Comparison of ENCODE assay signal across 25 cellular contexts in the genomic region with DNA sequence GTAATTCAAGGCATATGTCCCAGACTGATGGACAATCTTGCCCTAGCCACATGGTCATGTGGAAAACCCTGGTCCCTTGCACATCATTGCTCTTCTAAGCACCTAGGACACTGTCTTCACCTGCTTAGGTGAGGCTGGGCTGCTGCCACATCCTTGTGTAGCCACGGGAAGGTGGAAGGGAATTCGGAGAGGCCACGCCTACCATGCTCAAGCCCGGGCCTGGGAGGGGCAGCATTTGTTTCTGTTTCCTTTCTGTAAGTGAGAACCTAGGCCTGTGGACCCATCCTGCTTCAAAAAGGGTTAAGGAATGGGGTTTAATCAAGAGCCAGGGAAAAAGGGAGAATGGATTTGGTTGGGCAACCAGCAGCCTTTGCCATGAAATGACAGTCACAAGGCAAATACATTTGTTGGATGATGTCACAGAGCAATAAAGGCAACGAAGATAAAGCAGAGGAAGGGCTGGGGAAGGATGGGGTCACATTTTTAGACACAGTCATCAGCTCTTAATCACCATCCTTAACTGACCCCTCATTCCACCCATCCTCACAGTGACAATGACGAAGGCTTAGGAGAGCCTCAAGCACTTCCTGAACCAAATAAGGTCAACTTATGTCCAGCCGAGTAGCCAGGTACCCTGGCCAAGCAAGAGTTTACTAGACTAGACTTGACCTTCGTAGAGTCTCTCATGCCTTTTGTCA. TPM values are rescaled to one million over a fixed set of nuclear protein-coding genes. Genes with fewer than 3 reads are reported as not detected.
"Had no signal": no experiment of that assay in that cellular context is flagged by ENCODE, and none has a peak within 500 bp of the region (broad histone marks: within the 10 kb centered on the region; RNA-seq: fewer than 3 reads in every experiment).

No MANE protein-coding gene starts in this region.

- H3K36me3 ChIP-seq: neutrophil, ovary, prostate gland, thyroid gland, WERI-Rb-1 had no signal

- H3K4me1 ChIP-seq: prostate gland, thyroid gland had no signal

- H3K27ac Mint-ChIP-seq: activated naive CD8-positive, alpha-beta T cell treated with anti-CD3 and anti-CD28 coated beads for 36 hours; activated T-cell treated with anti-CD3 and anti-CD28 coated beads, Interleukin-2, amount 50 U/mL, for 24 hours; activated T-helper 2 cell treated with anti-CD3 and anti-CD28 coated beads, Interferon-gamma antibody, Interleukin-2, Interleukin-4, amounts not matched to agents 10 μg/mL and 5 μg/mL and 100 μg/mL, durations not matched to agents 14 hours and 24 hours and 36 hours; memory B cell; nephron had no signal

- H3K4me1 Mint-ChIP-seq: activated naive CD8-positive, alpha-beta T cell treated with anti-CD3 and anti-CD28 coated beads for 36 hours; memory B cell; nephron had no signal

- H3K9me3 ChIP-seq: neutrophil, ovary, prostate gland, thyroid gland had no signal

- H3K36me3 Mint-ChIP-seq: activated naive CD8-positive, alpha-beta T cell treated with anti-CD3 and anti-CD28 coated beads for 36 hours had no signal

- H3K27me3 ChIP-seq: ovary, thyroid gland had no signal

- H3K27ac ChIP-seq: neutrophil, ovary, prostate gland, thyroid gland, WERI-Rb-1 had no signal

- H3K4me3 ChIP-seq: ovary, prostate gland, thyroid gland had no signal

- FAIRE-seq: endometrium, TTC549 had no signal

- H3K4me3 Mint-ChIP-seq: activated naive CD8-positive, alpha-beta T cell treated with anti-CD3 and anti-CD28 coated beads for 36 hours; activated T-cell treated with anti-CD3 and anti-CD28 coated beads, Interleukin-2, amount 50 U/mL, for 24 hours; memory B cell; nephron had no signal

- DNase-seq: activated CD4-positive, alpha-beta T cell treated with anti-CD3 and anti-CD28 coated beads, Interleukin-2, amount 50 U/mL, for 4 hours; activated CD8-positive, alpha-beta memory T cell treated with anti-CD3 and anti-CD28 coated beads for 24 hours; activated CD8-positive, alpha-beta memory T cell treated with anti-CD3 and anti-CD28 coated beads, Interleukin-2, amount 50 U/mL, for 4 hours; activated naive CD4-positive, alpha-beta T cell treated with Interleukin-2 at 50 U/mL for 16 hours; activated naive CD8-positive, alpha-beta T cell treated with anti-CD3 and anti-CD28 coated beads for 36 hours; activated T-cell treated with anti-CD3 and anti-CD28 coated beads, Interleukin-2, amount 50 U/mL, for 24 hours; cortex of kidney; ovary; stimulated activated CD4-positive, alpha-beta T cell treated with anti-CD3 and anti-CD28 coated beads, Interleukin-4, amount 100 ng/mL, for 24 hours; stimulated activated naive CD4-positive, alpha-beta T cell treated with Interleukin-2 at 50 U/mL for 16 hours; T-helper 1 cell; thyroid gland; WERI-Rb-1 had no signal

RNA-seq across cellular contexts. Expression of a gene that starts 10.1 kb away (rescaled TPM):
- total RNA-seq: activated naive CD8-positive, alpha-beta T cell treated with anti-CD3 and anti-CD28 coated beads for 36 hours; activated T-helper 2 cell treated with anti-CD3 and anti-CD28 coated beads, Interferon-gamma antibody, Interleukin-2, Interleukin-4, amounts not matched to agents 10 μg/mL and 5 μg/mL and 100 μg/mL, durations not matched to agents 14 hours and 24 hours and 36 hours; epithelial cell of proximal tubule; fibroblast of villous mesenchyme; liver; mononuclear cell; myocyte; thyroid gland had no signal
- polyA plus RNA-seq: liver had no signal

RNA-seq across cellular contexts. Expression of a gene that starts 59.7 kb away (rescaled TPM):
- total RNA-seq: activated naive CD8-positive, alpha-beta T cell treated with anti-CD3 and anti-CD28 coated beads for 36 hours; activated T-helper 2 cell treated with anti-CD3 and anti-CD28 coated beads, Interferon-gamma antibody, Interleukin-2, Interleukin-4, amounts not matched to agents 10 μg/mL and 5 μg/mL and 100 μg/mL, durations not matched to agents 14 hours and 24 hours and 36 hours; mononuclear cell had no signal
